24 cellular contexts compared by ENCODE assay signal in genomic region chr6:41376176-41376575, GRCh38. TPM values are rescaled to one million over a fixed set of nuclear protein-coding genes. Genes with fewer than 3 reads are reported as not detected.
DNase-seq lines count a peak whose midpoint lies in the region; ATAC-seq and TF ChIP-seq lines count a peak whose summit lies in the region.
"Had no signal": no experiment of that assay in that cellular context is flagged by ENCODE, and none has a peak within 500 bp of the region (broad histone marks: within the 10 kb centered on the region; RNA-seq: fewer than 3 reads in every experiment).

No MANE protein-coding gene starts in this region.

- H3K4me1 Mint-ChIP-seq in WTC11 (peaks cover 40% of the 10 kb centered on the region), nephron (peaks cover 42% of the 10 kb centered on the region)
- H3K4me1 Mint-ChIP-seq in activated T-cell treated with anti-CD3 and anti-CD28 coated beads, Interleukin-2, amount 50 U/mL, for 4 hours (ENCODE audit: low read depth): peaks cover 34% of the 10 kb centered on the region

- ATAC-seq in WTC11: no peak
- ATAC-seq in activated T-cell treated with anti-CD3 and anti-CD28 coated beads, Interleukin-2, amount 50 U/mL, for 4 hours: no peak
- ATAC-seq: A549, GM12878, HepG2, PC-3 had no signal

- no peaks in the 10 kb centered on the region for H3K9me3 ChIP-seq in iPS-18a (ENCODE audit: control insufficient read depth, low read depth, low read length)
- H3K9me3 ChIP-seq: A549, MG63, SK-N-SH had no signal

- peaks cover 34% of the 10 kb centered on the region for H3K4me1 ChIP-seq in iPS-18a (ENCODE audit: control insufficient read depth, low read depth, low read length)

- H3K27ac Mint-ChIP-seq in WTC11: no peak overlapping the region
- H3K27ac Mint-ChIP-seq in nephron: peak overlapping the region; percentile 44 to 89 (median 71)
- H3K27ac Mint-ChIP-seq: CD4-positive, alpha-beta T cell had no signal

- no peak overlapping the region for H3K9ac ChIP-seq in iPS-18a (ENCODE audit: low read length)
- H3K9ac ChIP-seq: BLaER1 treated with 17β-estradiol and CSF1 and Interleukin-3, amounts not matched to agents 10 nM and 100 nM; SK-N-SH had no signal

- H3K36me3 ChIP-seq in iPS-18a (ENCODE audit: control insufficient read depth, low read depth, low read length): no peaks in the 10 kb centered on the region
- H3K36me3 ChIP-seq: BLaER1 treated with 17β-estradiol and CSF1 and Interleukin-3, amounts not matched to agents 10 nM and 100 nM; MG63 had no signal

- H3K4me3 Mint-ChIP-seq in WTC11: peak overlapping the region; percentile 65
- peak overlapping the region; percentile 76 to 77 (median 76) for H3K4me3 Mint-ChIP-seq in nephron
- no peak overlapping the region for H3K4me3 Mint-ChIP-seq in activated T-cell treated with anti-CD3 and anti-CD28 coated beads, Interleukin-2, amount 50 U/mL, for 4 hours
- H3K4me3 Mint-ChIP-seq: CD4-positive, alpha-beta T cell had no signal

- in situ Hi-C loops in GM13977 (cut with MboI; ENCODE audit: low pct_unique_long_range_greater_than_20kb, low sequenced_read_pairs, unreplicated experiment): no loop called here

- H3K36me3 Mint-ChIP-seq in WTC11: no peaks in the 10 kb centered on the region
- no peaks in the 10 kb centered on the region for H3K36me3 Mint-ChIP-seq in nephron (ENCODE audit: low read depth)
- no peaks in the 10 kb centered on the region for H3K36me3 Mint-ChIP-seq in activated T-cell treated with anti-CD3 and anti-CD28 coated beads, Interleukin-2, amount 50 U/mL, for 4 hours (ENCODE audit: insufficient read depth)

- POLR2A ChIA-PET in WTC11 (lab: Charles Lee): no interaction called here

- peak overlapping the region; percentile 43 for H3K4me3 ChIP-seq in iPS-18a (ENCODE audit: low read length)
- H3K4me3 ChIP-seq: A549; BLaER1 treated with 17β-estradiol and CSF1 and Interleukin-3, amounts not matched to agents 10 nM and 100 nM; GM12878; MG63 had no signal

- no peak for TF ChIP-seq CTCF in WTC11 (IDR thresholded peaks at IDR 0.05)
- no peak for TF ChIP-seq CTCF in nephron (IDR thresholded peaks at IDR 0.05; ENCODE audit: unreplicated experiment in 3 of 3)
- no peak for TF ChIP-seq CTCF in GM13977 (IDR thresholded peaks at IDR 0.05; ENCODE audit: extremely low read depth, insufficient read depth, missing control alignments)

- H3K27me3 ChIP-seq in iPS-18a (ENCODE audit: control insufficient read depth, insufficient read depth, low read length): peaks cover 97% of the 10 kb centered on the region

- CTCF ChIA-PET in WTC11 (lab: Charles Lee): interaction anchor here (1.0 to 1.1 kb wide), 3 partner anchors 126 to 226 kb away, joined by 3 to 7 read pairs (median 3); no protein-coding TSS in a partner anchor

- H3K27me3 Mint-ChIP-seq in WTC11 (ENCODE audit: low read depth) (peaks cover 99% of the 10 kb centered on the region), nephron (ENCODE audit: low read depth) (peaks cover 88% of the 10 kb centered on the region)
- peaks cover 77% of the 10 kb centered on the region for H3K27me3 Mint-ChIP-seq in activated T-cell treated with anti-CD3 and anti-CD28 coated beads, Interleukin-2, amount 50 U/mL, for 4 hours (ENCODE audit: low read depth)

- H3K9me3 Mint-ChIP-seq in WTC11 (no peaks in the 10 kb centered on the region), nephron (peaks cover 4% of the 10 kb centered on the region)
- H3K9me3 Mint-ChIP-seq in activated T-cell treated with anti-CD3 and anti-CD28 coated beads, Interleukin-2, amount 50 U/mL, for 4 hours: no peaks in the 10 kb centered on the region
- H3K9me3 Mint-ChIP-seq: CD4-positive, alpha-beta T cell had no signal

- no peak overlapping the region for H3K27ac ChIP-seq in iPS-18a (ENCODE audit: low read length)
- H3K27ac ChIP-seq: A549; BLaER1 treated with 17β-estradiol and CSF1 and Interleukin-3, amounts not matched to agents 10 nM and 100 nM had no signal

- DNase-seq in WTC11 (ENCODE audit: low spot score): no peak
- no peak for DNase-seq in activated T-cell treated with anti-CD3 and anti-CD28 coated beads, Interleukin-2, amount 50 U/mL, for 4 hours
- no peak for DNase-seq in activated CD4-positive, alpha-beta T cell treated with anti-CD3 and anti-CD28 coated beads for 48 hours
- no peak for DNase-seq in GM13977 (ENCODE audit: low spot score)
- no peak for DNase-seq in HuH-7 (ENCODE audit: low spot score)
- DNase-seq: AML-193; CD4-positive, alpha-beta T cell; KBM-7; MG63; NCI-H2029; NCI-H446 treated with DMSO at 0.1 percent for 48 hours; NCI-H526; NK-92 treated with Interleukin-12 subunit alpha and Interleukin-12 subunit beta, amount 100 ng/mL, for 24 hours; PC-3; SK-N-SH had no signal

TF ChIP-seq in WTC11, 78 proteins besides CTCF, POLR2A, EP300 and RAD21:
- TF ChIP-seq, protein P1, sequence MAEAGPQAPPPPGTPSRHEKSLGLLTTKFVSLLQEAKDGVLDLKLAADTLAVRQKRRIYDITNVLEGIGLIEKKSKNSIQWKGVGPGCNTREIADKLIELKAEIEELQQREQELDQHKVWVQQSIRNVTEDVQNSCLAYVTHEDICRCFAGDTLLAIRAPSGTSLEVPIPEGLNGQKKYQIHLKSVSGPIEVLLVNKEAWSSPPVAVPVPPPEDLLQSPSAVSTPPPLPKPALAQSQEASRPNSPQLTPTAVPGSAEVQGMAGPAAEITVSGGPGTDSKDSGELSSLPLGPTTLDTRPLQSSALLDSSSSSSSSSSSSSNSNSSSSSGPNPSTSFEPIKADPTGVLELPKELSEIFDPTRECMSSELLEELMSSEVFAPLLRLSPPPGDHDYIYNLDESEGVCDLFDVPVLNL (CRISPR knock-in tag; IDR thresholded peaks at IDR 0.05; ENCODE audit: borderline replicate concordance, low read depth): no peak
- no peak for TF ChIP-seq ESRRA (CRISPR knock-in tag; IDR thresholded peaks at IDR 0.05; ENCODE audit: borderline replicate concordance)
- no peak for TF ChIP-seq ZNF232 (CRISPR knock-in tag; IDR thresholded peaks at IDR 0.05)
- TF ChIP-seq ERG (CRISPR knock-in tag; IDR thresholded peaks at IDR 0.05): no peak
- TF ChIP-seq TEAD1 (CRISPR knock-in tag; IDR thresholded peaks at IDR 0.05): no peak
- TF ChIP-seq SMAD4 (CRISPR knock-in tag; IDR thresholded peaks at IDR 0.05): no peak
- TF ChIP-seq, protein P2, sequence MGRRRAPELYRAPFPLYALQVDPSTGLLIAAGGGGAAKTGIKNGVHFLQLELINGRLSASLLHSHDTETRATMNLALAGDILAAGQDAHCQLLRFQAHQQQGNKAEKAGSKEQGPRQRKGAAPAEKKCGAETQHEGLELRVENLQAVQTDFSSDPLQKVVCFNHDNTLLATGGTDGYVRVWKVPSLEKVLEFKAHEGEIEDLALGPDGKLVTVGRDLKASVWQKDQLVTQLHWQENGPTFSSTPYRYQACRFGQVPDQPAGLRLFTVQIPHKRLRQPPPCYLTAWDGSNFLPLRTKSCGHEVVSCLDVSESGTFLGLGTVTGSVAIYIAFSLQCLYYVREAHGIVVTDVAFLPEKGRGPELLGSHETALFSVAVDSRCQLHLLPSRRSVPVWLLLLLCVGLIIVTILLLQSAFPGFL (CRISPR knock-in tag; IDR thresholded peaks at IDR 0.05; ENCODE audit: borderline replicate concordance): no peak
- no peak for TF ChIP-seq ZNF425 (CRISPR knock-in tag; conservative IDR thresholded peaks at IDR 0.05)

RNA-seq across cellular contexts. Expression of gene NCR2, which starts 40.8 kb away (rescaled TPM):
- not detected in 3 replicates for total RNA-seq in WTC11 (2021)
- total RNA-seq in activated T-cell treated with anti-CD3 and anti-CD28 coated beads, Interleukin-2, amount 50 U/mL, for 4 hours: not detected
- total RNA-seq: CD4-positive, alpha-beta T cell; GM12878; H4; HepG2; HT-29; LHCN-M2; PC-3 had no signal
